Comparison of ENCODE assay signal across 9 cellular contexts in the genomic region with DNA sequence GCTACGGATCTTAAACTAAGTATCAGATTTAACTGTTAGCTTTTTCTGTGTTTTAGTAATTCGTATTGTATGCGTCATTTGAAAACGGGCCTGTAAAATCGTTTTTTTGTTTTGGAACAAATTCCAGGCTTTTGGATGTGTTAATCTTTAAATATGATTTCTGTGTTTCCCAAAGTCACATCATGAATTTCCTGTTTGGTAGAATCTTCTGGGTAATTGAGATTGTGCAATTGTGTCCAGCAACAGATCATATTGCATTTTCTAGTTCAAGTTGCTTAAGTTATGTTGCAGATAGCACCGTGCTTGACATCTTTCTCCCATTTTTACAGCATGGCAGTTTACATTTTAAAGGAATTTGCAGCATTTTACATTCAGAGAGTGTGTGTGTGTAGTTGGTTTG. TPM values are rescaled to one million over a fixed set of nuclear protein-coding genes. Genes with fewer than 3 reads are reported as not detected.
A peak's percentile ranks its signal among the peaks of the same experiment; 100 is the strongest.
DNase-seq lines count a peak whose midpoint lies in the region; ATAC-seq and TF ChIP-seq lines count a peak whose summit lies in the region.
"Had no signal": no experiment of that assay in that cellular context is flagged by ENCODE, and none has a peak within 500 bp of the region (broad histone marks: within the 10 kb centered on the region; RNA-seq: fewer than 3 reads in every experiment).

No MANE protein-coding gene starts in this region.

- H3K36me3 Mint-ChIP-seq in CD14-positive monocyte (peaks cover 0 to 5% of the 10 kb centered on the region in 2 donors), IgD-negative memory B cell (no peaks in the 10 kb centered on the region)
- peaks cover 9% of the 10 kb centered on the region for H3K36me3 Mint-ChIP-seq in activated naive CD8-positive, alpha-beta T cell

- H3K4me3 ChIP-seq in kidney epithelial cell (ENCODE audit: low read depth, low read length) (peak overlapping the region; percentile 89), tibial artery (peak overlapping the region; percentile 93 to 94)

- H3K27me3 Mint-ChIP-seq in CD14-positive monocyte (ENCODE audit: low read depth in 3 of 3) (no peaks in the 10 kb centered on the region), IgD-negative memory B cell (peaks cover 11% of the 10 kb centered on the region)
- peaks cover 12% of the 10 kb centered on the region for H3K27me3 Mint-ChIP-seq in activated naive CD8-positive, alpha-beta T cell

- intact Hi-C loops in CD14-positive monocyte (cut with micrococcal nuclease) (loop anchor here (5.0 to 10.0 kb wide), 2 partner anchors 168 to 265 kb away; partner anchors contain the start of gene BRPF3 (in 2 of the 2)), tibial artery (cut with DNase I; ENCODE audit: low total_unique reads) (loop anchor here (5.0 kb wide), 1 partner anchor 168 kb away; the partner anchor contains the start of gene BRPF3)

- no peak for ATAC-seq in GM18907 (IDR thresholded peaks at IDR 0.05; ENCODE audit: unreplicated experiment)
- no peak for ATAC-seq in activated CD4-positive, CD25-positive, alpha-beta regulatory T cell treated with anti-CD3 and anti-CD28 coated beads, Interleukin-2, amount 50 U/mL, for 24 hours

- H3K9me3 ChIP-seq in tibial artery, result no peaks in the 10 kb centered on the region

- H3K27me3 ChIP-seq in kidney epithelial cell (ENCODE audit: control insufficient read depth, insufficient read depth, low read length), result no peaks in the 10 kb centered on the region
- peaks cover 0 to under 1% of the 10 kb centered on the region in 2 donors for H3K27me3 ChIP-seq in tibial artery

- peak overlapping the region; percentile 90 to 98 (median 96) for H3K27ac Mint-ChIP-seq in CD14-positive monocyte
- no peak overlapping the region for H3K27ac Mint-ChIP-seq in IgD-negative memory B cell
- peak overlapping the region; percentile 86 for H3K27ac Mint-ChIP-seq in activated naive CD8-positive, alpha-beta T cell

- no peak for DNase-seq in CD14-positive monocyte (ENCODE audit: low spot score)
- no peak for DNase-seq in kidney epithelial cell (ENCODE audit: low read depth)
- no peak for DNase-seq in tibial artery
- no peak for DNase-seq in NCI-H524 treated with DMSO at 0.1 percent for 48 hours (lab: John Stamatoyannopoulos, UW)

- peaks cover 58% of the 10 kb centered on the region for H3K4me1 Mint-ChIP-seq in CD14-positive monocyte
- peaks cover 35 to 45% (median 40%) of the 10 kb centered on the region in 3 donors for H3K4me1 Mint-ChIP-seq in IgD-negative memory B cell
- H3K4me1 Mint-ChIP-seq in activated naive CD8-positive, alpha-beta T cell (ENCODE audit: low read depth), result peaks cover 55% of the 10 kb centered on the region

- H3K36me3 ChIP-seq in kidney epithelial cell (ENCODE audit: control insufficient read depth, insufficient read depth, low read length), result no peaks in the 10 kb centered on the region
- H3K36me3 ChIP-seq in tibial artery, result no peaks in the 10 kb centered on the region

- no peaks in the 10 kb centered on the region for H3K9me3 Mint-ChIP-seq in CD14-positive monocyte
- H3K9me3 Mint-ChIP-seq in IgD-negative memory B cell, result no peaks in the 10 kb centered on the region
- no peaks in the 10 kb centered on the region for H3K9me3 Mint-ChIP-seq in activated naive CD8-positive, alpha-beta T cell (ENCODE audit: low read depth)

- peak overlapping the region; percentile 92 to 98 for H3K4me3 Mint-ChIP-seq in CD14-positive monocyte
- peak overlapping the region; percentile 80 to 98 (median 92) for H3K4me3 Mint-ChIP-seq in IgD-negative memory B cell
- peak overlapping the region; percentile 91 for H3K4me3 Mint-ChIP-seq in activated naive CD8-positive, alpha-beta T cell

- H3K27ac ChIP-seq in tibial artery, result peak overlapping the region; percentile 85 to 87

- H3K4me1 ChIP-seq in tibial artery, result peaks cover 0 to 65% (median 20%) of the 10 kb centered on the region in 4 donors

- TF ChIP-seq CTCF in CD14-positive monocyte (IDR thresholded peaks at IDR 0.05) (no peak), kidney epithelial cell (IDR thresholded peaks at IDR 0.05; ENCODE audit: insufficient read depth, low read length, poor library complexity, severe bottlenecking) (no peak), tibial artery (IDR thresholded peaks at IDR 0.05) (no peak)

RNA-seq across cellular contexts. Expression of gene MAPK14, which starts 1.9 kb away (rescaled TPM):
- polyA plus RNA-seq in CD14-positive monocyte (10 to 100 TPM; 83.7 to 96.6 TPM), IgD-negative memory B cell (33.4 TPM)
- 33.3 and 35.9 TPM in 2 replicates for total RNA-seq in kidney epithelial cell

RNA-seq across cellular contexts. Expression of gene SLC26A8, which starts 5.0 kb away (rescaled TPM):
- polyA plus RNA-seq in CD14-positive monocyte (1 to 10 TPM in 1 of 2 donors, under 1 TPM in 1; 0.52 to 1.5 TPM), IgD-negative memory B cell (not detected)
- total RNA-seq in kidney epithelial cell, result not detected in 2 replicates
- total RNA-seq: T-helper 1 cell treated with Interleukin-12 subunit alpha and Interleukin-12 subunit beta and Interleukin-4 antibody, amounts not matched to agents 30 ng/mL and 1 ng/mL, for 36 hours had no signal

Comparison
In these comparisons a context has a peak if more than half of its experiments do, and no peak if none do; other contexts are left out.
1. H3K27ac Mint-ChIP-seq: peak in CD14-positive monocyte (7 of 7) and activated naive CD8-positive, alpha-beta T cell (single experiment); none in IgD-negative memory B cell (0 of 3).
2. Peak in every context shown above with its lines, with median percentiles within 50 percentile points of each other: H3K4me3 Mint-ChIP-seq.